1 cellular context compared by ENCODE assay signal in genomic region chr21:17789660-17790059, GRCh38.
TF ChIP-seq lines count a peak whose summit lies in the region.

No MANE protein-coding gene starts in this region.

TF ChIP-seq in GM12878, 131 proteins besides CTCF, POLR2A, EP300 and RAD21 (continued from another document):
- TF ChIP-seq CUX1 (IDR thresholded peaks at IDR 0.05; ENCODE audit: insufficient replicate concordance, low read depth, low read length), result no peak
- no peak for TF ChIP-seq SRF (IDR thresholded peaks at IDR 0.05; ENCODE audit: low read depth in 2 of 2, low read length in 2 of 2)
- TF ChIP-seq MAX (IDR thresholded peaks at IDR 0.05; ENCODE audit: low read depth, low read length), result no peak
- TF ChIP-seq NRF1 (conservative IDR thresholded peaks at IDR 0.05; ENCODE audit: low read depth, low read length), result no peak
- no peak for TF ChIP-seq ZNF274 (IDR thresholded peaks at IDR 0.05; ENCODE audit: insufficient read depth, insufficient read length)
- no peak for TF ChIP-seq RB1 (IDR thresholded peaks at IDR 0.05; ENCODE audit: borderline replicate concordance)
- no peak for TF ChIP-seq NFXL1 (IDR thresholded peaks at IDR 0.05; ENCODE audit: borderline replicate concordance)
- TF ChIP-seq BACH1 (IDR thresholded peaks at IDR 0.05; ENCODE audit: borderline replicate concordance), result no peak
- no peak for TF ChIP-seq ZNF592 (IDR thresholded peaks at IDR 0.05)
